In genomic region chr7:36937754-36938551, GRCh38 we compare ENCODE assay signal across 12 cellular contexts.
DNase-seq lines count a peak whose midpoint lies in the region; ATAC-seq and TF ChIP-seq lines count a peak whose summit lies in the region.
"Had no signal": no experiment of that assay in that cellular context is flagged by ENCODE, and none has a peak within 500 bp of the region (broad histone marks: within the 10 kb centered on the region; RNA-seq: fewer than 3 reads in every experiment).

No MANE protein-coding gene starts in this region.

- H3K79me2 ChIP-seq in DOHH2 (ENCODE audit: control insufficient read depth, low read length), result no peaks in the 10 kb centered on the region

- H3K9me3 Mint-ChIP-seq in CD4-positive, CD25-positive, alpha-beta regulatory T cell, result peaks cover 4 to 70% (median 23%) of the 10 kb centered on the region in 7 donors

- H3K27me3 ChIP-seq in CD4-positive, CD25-positive, alpha-beta regulatory T cell (ENCODE audit: control insufficient read depth, insufficient read depth, low read length), result no peaks in the 10 kb centered on the region
- 0 out of 2 replicates have a peak, but pooled peaks cover 3% of the 10 kb centered on the region for H3K27me3 ChIP-seq in DOHH2 (ENCODE audit: control insufficient read depth, low read length)

- H3K27me3 Mint-ChIP-seq in CD4-positive, CD25-positive, alpha-beta regulatory T cell, result no peaks in the 10 kb centered on the region

- H3K4me2 ChIP-seq in DOHH2 (ENCODE audit: low read length), result no peak overlapping the region

- no peaks in the 10 kb centered on the region for H3F3A ChIP-seq in DOHH2 (ENCODE audit: control insufficient read depth, insufficient read depth)

- H3K4me1 ChIP-seq in CD4-positive, CD25-positive, alpha-beta regulatory T cell (ENCODE audit: control insufficient read depth, insufficient read depth, low read length, poor library complexity, severe bottlenecking), result no peaks in the 10 kb centered on the region
- H3K4me1 ChIP-seq in DOHH2 (ENCODE audit: control insufficient read depth, low read length), result peaks cover 14% of the 10 kb centered on the region

- peaks cover 47% of the 10 kb centered on the region for H3K36me3 ChIP-seq in CD4-positive, CD25-positive, alpha-beta regulatory T cell (ENCODE audit: control insufficient read depth, insufficient read depth, low read length)
- no peaks in the 10 kb centered on the region for H3K36me3 ChIP-seq in DOHH2 (ENCODE audit: control insufficient read depth, low read length)

- H3K4me1 Mint-ChIP-seq in CD4-positive, CD25-positive, alpha-beta regulatory T cell, result peaks cover 6 to 17% (median 8%) of the 10 kb centered on the region in 4 donors

- H4K20me1 ChIP-seq in DOHH2 (ENCODE audit: control insufficient read depth, insufficient read depth, low read depth, low read length), result peaks cover 10% of the 10 kb centered on the region; the same call in 1 of the 2 replicates

- peaks cover 74% of the 10 kb centered on the region for H3K36me3 Mint-ChIP-seq in CD4-positive, CD25-positive, alpha-beta regulatory T cell

- no peak overlapping the region for H3K4me3 ChIP-seq in CD4-positive, CD25-positive, alpha-beta regulatory T cell (ENCODE audit: low read depth, low read length)
- H3K4me3 ChIP-seq in DOHH2 (ENCODE audit: low read length) (no peak overlapping the region), epithelial cell of esophagus (ENCODE audit: low read length) (no peak overlapping the region)

- DNase-seq in CD4-positive, CD25-positive, alpha-beta regulatory T cell, result peak in 2 of 3 donors; percentile 16 to 38
- DNase-seq in OCI-M1 (lab: John Stamatoyannopoulos, UW) (peak; percentile 65), epithelial cell of esophagus (ENCODE audit: low read depth) (no peak), NOMO-1 (lab: John Stamatoyannopoulos, UW; ENCODE audit: unreplicated experiment in 2 of 2) (no peak), ureter (ENCODE audit: low spot score) (no peak), NCI-H510A (lab: John Stamatoyannopoulos, UW) (no peak), 8988T (no peak)
- DNase-seq: activated CD8-positive, alpha-beta memory T cell treated with anti-CD3 and anti-CD28 coated beads, Interleukin-2, amount 50 U/mL, for 48 hours; cortex of kidney; NCI-H1694; SHP77 treated with DMSO at 0.1 percent for 48 hours had no signal

- H3K9me2 ChIP-seq in DOHH2 (replicated peaks; ENCODE audit: control insufficient read depth, low read length), result no peaks in the 10 kb centered on the region

- no peak for ATAC-seq in CD4-positive, CD25-positive, alpha-beta regulatory T cell (ENCODE audit: low read depth in 2 of 2)

- H3K4me3 Mint-ChIP-seq in CD4-positive, CD25-positive, alpha-beta regulatory T cell, result peak overlapping the region in 1 of 4 donors; percentile 13

- no peak overlapping the region for H3K27ac Mint-ChIP-seq in CD4-positive, CD25-positive, alpha-beta regulatory T cell

- peaks cover 54 to 78% of the 10 kb centered on the region in 2 experiments for H3K9me3 ChIP-seq in CD4-positive, CD25-positive, alpha-beta regulatory T cell (ENCODE audit: control insufficient read depth in 2 of 2, low read length in 2 of 2)
- 0 out of 2 replicates have a peak, but pooled peaks cover 2% of the 10 kb centered on the region for H3K9me3 ChIP-seq in DOHH2 (ENCODE audit: control insufficient read depth, insufficient read depth, low read length)

- peak; percentile 51 for TF ChIP-seq CTCF in DOHH2 (IDR thresholded peaks at IDR 0.05; ENCODE audit: low read depth, low read length, poor library complexity, severe bottlenecking)
- peak; percentile 6 for TF ChIP-seq CTCF in epithelial cell of esophagus (IDR thresholded peaks at IDR 0.05; ENCODE audit: insufficient read depth, low read depth, low read length, missing control alignments)

- no peak overlapping the region for H3K27ac ChIP-seq in CD4-positive, CD25-positive, alpha-beta regulatory T cell (ENCODE audit: insufficient read depth, low read length, poor library complexity, severe bottlenecking)
- H3K27ac ChIP-seq in DOHH2 (ENCODE audit: low read depth, low read length), result no peak overlapping the region

Comparison
In these comparisons a context has a peak if more than half of its experiments do, and no peak if none do; other contexts are left out.
1. DNase-seq: peak in CD4-positive, CD25-positive, alpha-beta regulatory T cell (2 of 3) and OCI-M1 (single experiment); none in epithelial cell of esophagus (single experiment), NOMO-1 (0 of 2), ureter (single experiment), NCI-H510A (single experiment) and 8988T (single experiment).